ENCODE assay signal across 28 cellular contexts in genomic region chr14:37970696-37971095, GRCh38.
"Had no signal": no experiment of that assay in that cellular context is flagged by ENCODE, and none has a peak within 500 bp of the region (broad histone marks: within the 10 kb centered on the region; RNA-seq: fewer than 3 reads in every experiment).

No MANE protein-coding gene starts in this region.

- H3K36me3 ChIP-seq: neutrophil, pancreas, right lobe of liver, thoracic aorta, tibial nerve, upper lobe of left lung had no signal

- H3K4me1 ChIP-seq: right lobe of liver, tibial nerve, upper lobe of left lung had no signal

- H3K36me3 Mint-ChIP-seq: immature natural killer cell; memory B cell; naive B cell; natural killer cell treated with Interleukin-12 subunit alpha and Interleukin-12 subunit beta and Interleukin-15 and Interleukin-18, amount 100 ng/mL, for 72 hours had no signal

- DNase-seq: cortex of kidney; effector memory CD8-positive, alpha-beta T cell; erythroblast; hypothalamus; immature natural killer cell; islet precursor cell; naive B cell; pancreas; right lobe of liver; stimulated activated CD4-positive, alpha-beta T cell treated with anti-CD3 and anti-CD28 coated beads, Interleukin-12 subunit alpha, Interleukin-12 subunit beta, amount 100 ng/mL, for 4 hours; stimulated activated CD4-positive, alpha-beta T cell treated with anti-CD3 and anti-CD28 coated beads, Interleukin-1b, Interleukin-23, amount 100 ng/mL, for 48 hours; stimulated activated CD4-positive, alpha-beta T cell treated with anti-CD3 and anti-CD28 coated beads, Interleukin-4, amount 100 ng/mL, for 1 hour; stimulated activated CD8-positive, alpha-beta memory T cell treated with anti-CD3 and anti-CD28 coated beads, Interleukin-4, amount 100 ng/mL, for 48 hours; stimulated activated naive CD4-positive, alpha-beta T cell treated with Interleukin-2 at 50 U/mL for 16 hours; substantia nigra; upper lobe of left lung had no signal

- H3K27ac ChIP-seq: neutrophil, right lobe of liver, thoracic aorta, tibial nerve, upper lobe of left lung had no signal

- H3K27me3 ChIP-seq: neutrophil, pancreas, right lobe of liver, tibial nerve, upper lobe of left lung had no signal

- H3K4me3 ChIP-seq: lung, pancreas, right lobe of liver, smooth muscle cell, thoracic aorta, tibial nerve, upper lobe of left lung had no signal

- H3K4me2 ChIP-seq: smooth muscle cell had no signal

- ATAC-seq: effector memory CD8-positive, alpha-beta T cell; left lobe of liver; natural killer cell treated with Interleukin-12 subunit alpha and Interleukin-12 subunit beta and Interleukin-15 and Interleukin-18, amount 100 ng/mL, for 72 hours; right lobe of liver had no signal

- H3K4me1 Mint-ChIP-seq: immature natural killer cell, memory B cell, naive B cell had no signal

- H3K27me3 Mint-ChIP-seq: memory B cell, naive B cell had no signal

- H3K4me3 Mint-ChIP-seq: effector memory CD8-positive, alpha-beta T cell; immature natural killer cell; memory B cell; naive B cell; natural killer cell treated with Interleukin-12 subunit alpha and Interleukin-12 subunit beta and Interleukin-15 and Interleukin-18, amount 100 ng/mL, for 72 hours; neural crest cell had no signal

- H3K27ac Mint-ChIP-seq: effector memory CD8-positive, alpha-beta T cell; immature natural killer cell; memory B cell; naive B cell; natural killer cell treated with Interleukin-12 subunit alpha and Interleukin-12 subunit beta and Interleukin-15 and Interleukin-18, amount 100 ng/mL, for 72 hours had no signal

- H3K9me3 ChIP-seq: neutrophil, pancreas, right lobe of liver, thoracic aorta, tibial nerve, upper lobe of left lung had no signal

- FAIRE-seq: endometrium, frontal cortex, pancreas, urothelium cell line had no signal

- H3K9me3 Mint-ChIP-seq: natural killer cell treated with Interleukin-12 subunit alpha and Interleukin-12 subunit beta and Interleukin-15 and Interleukin-18, amount 100 ng/mL, for 72 hours; neural crest cell had no signal
